In genomic region chr10:9297580-9297979, GRCh38 we compare ENCODE assay signal across 13 cellular contexts.
DNase-seq lines count a peak whose midpoint lies in the region; ATAC-seq and TF ChIP-seq lines count a peak whose summit lies in the region.
"Had no signal": no experiment of that assay in that cellular context is flagged by ENCODE, and none has a peak within 500 bp of the region (broad histone marks: within the 10 kb centered on the region; RNA-seq: fewer than 3 reads in every experiment).

No MANE protein-coding gene starts in this region.

- H3K4me1 ChIP-seq in parathyroid adenoma = peaks cover 67% of the 10 kb centered on the region
- no peaks in the 10 kb centered on the region for H3K4me1 ChIP-seq in upper lobe of right lung
- H3K4me1 ChIP-seq: Caco-2 had no signal

- no peaks in the 10 kb centered on the region for H3K36me3 ChIP-seq in parathyroid adenoma (ENCODE audit: control insufficient read depth, insufficient read depth, low read length)
- H3K36me3 ChIP-seq in upper lobe of right lung = no peaks in the 10 kb centered on the region

- DNase-seq in NCI-H146 (lab: John Stamatoyannopoulos, UW) (peak; percentile 6), OCI-M1 (lab: John Stamatoyannopoulos, UW) (peak; percentile 21), left lobe of liver (ENCODE audit: low spot score) (no peak), upper lobe of right lung (no peak), lower leg skin (ENCODE audit: low spot score in 2 of 2) (no peak)
- DNase-seq: C1 segment of cervical spinal cord; Caco-2; CD4-positive, CD25-positive, alpha-beta regulatory T cell; HCEC 1CT; IMR-90 had no signal

- peak overlapping the region; percentile 95 for H3K27ac ChIP-seq in parathyroid adenoma
- no peak overlapping the region for H3K27ac ChIP-seq in upper lobe of right lung

- no peak overlapping the region for H2AFZ ChIP-seq in parathyroid adenoma
- H2AFZ ChIP-seq: GM23338 had no signal

- no peaks in the 10 kb centered on the region for H3K9me3 ChIP-seq in parathyroid adenoma (ENCODE audit: control insufficient read depth, low read length)
- H3K9me3 ChIP-seq in upper lobe of right lung = no peaks in the 10 kb centered on the region
- H3K9me3 ChIP-seq: Caco-2 had no signal

- no peak for TF ChIP-seq POLR2A in lower leg skin (IDR thresholded peaks at IDR 0.05)

- no peak for TF ChIP-seq CTCF in parathyroid adenoma (IDR thresholded peaks at IDR 0.05)
- no peak for TF ChIP-seq CTCF in upper lobe of right lung (IDR thresholded peaks at IDR 0.05)
- no peak for TF ChIP-seq CTCF in lower leg skin (IDR thresholded peaks at IDR 0.05)

- peak overlapping the region; percentile 58 for H3K4me2 ChIP-seq in parathyroid adenoma (ENCODE audit: low read length)
- H3K4me2 ChIP-seq: GM23338 had no signal

- H3K27me3 ChIP-seq in parathyroid adenoma (ENCODE audit: control insufficient read depth, insufficient read depth, low read length) (no peaks in the 10 kb centered on the region), upper lobe of right lung (no peaks in the 10 kb centered on the region)

- peak; percentile 91 for ATAC-seq in left lobe of liver
- ATAC-seq in GM19328 (IDR thresholded peaks at IDR 0.05; ENCODE audit: unreplicated experiment) = no peak
- ATAC-seq in upper lobe of right lung = no peak
- ATAC-seq: GM23338 had no signal

- intact Hi-C loops in upper lobe of right lung (cut with DNase I) = no loop called here
- intact Hi-C loops in lower leg skin (cut with DNase I; ENCODE audit: low total_unique reads) = no loop called here

- H3K79me2 ChIP-seq in parathyroid adenoma = no peaks in the 10 kb centered on the region

- 91% methylated on average over 3 of the region's 3 CpGs for WGBS in lower leg skin, 2 donors

- peak overlapping the region; percentile 3 for H3K9ac ChIP-seq in parathyroid adenoma

- H3K4me3 ChIP-seq in parathyroid adenoma (ENCODE audit: low read depth, low read length) = peak overlapping the region; percentile 8
- no peak overlapping the region for H3K4me3 ChIP-seq in upper lobe of right lung
- H3K4me3 ChIP-seq in lower leg skin (ENCODE audit: low read depth, poor library complexity, severe bottlenecking) = no peak overlapping the region
- H3K4me3 ChIP-seq: GM23338 had no signal

Comparison
In these comparisons a context has a peak if more than half of its experiments do, and no peak if none do; other contexts are left out.
1. DNase-seq: peak in NCI-H146 (single experiment) and OCI-M1 (single experiment); none in left lobe of liver (single experiment), upper lobe of right lung (single experiment) and lower leg skin (0 of 2).